Comparison of ENCODE assay signal across 25 cellular contexts in genomic region chr13:95898256-95898655, GRCh38.
"Had no signal": no experiment of that assay in that cellular context is flagged by ENCODE, and none has a peak within 500 bp of the region (broad histone marks: within the 10 kb centered on the region; RNA-seq: fewer than 3 reads in every experiment).

No MANE protein-coding gene starts in this region.

- H3K27ac ChIP-seq: ascending aorta, brain microvascular endothelial cell, cardiac muscle cell, coronary artery, dorsolateral prefrontal cortex, esophagus squamous epithelium had no signal

- H3K27me3 ChIP-seq: ascending aorta, brain microvascular endothelial cell, cardiac muscle cell, dorsolateral prefrontal cortex, esophagus squamous epithelium had no signal

- H3K36me3 ChIP-seq: brain microvascular endothelial cell, cardiac muscle cell, esophagus squamous epithelium had no signal

- H3K4me3 ChIP-seq: ascending aorta, cardiac muscle cell, coronary artery, dorsolateral prefrontal cortex, esophagus squamous epithelium had no signal

- H3K4me1 ChIP-seq: ascending aorta, esophagus squamous epithelium had no signal

- H3K9me3 ChIP-seq: ascending aorta, esophagus squamous epithelium had no signal

- FAIRE-seq: frontal cortex had no signal

- DNase-seq: activated CD4-positive, alpha-beta memory T cell treated with anti-CD3 and anti-CD28 coated beads for 36 hours; activated CD4-positive, alpha-beta T cell treated with anti-CD3 and anti-CD28 coated beads for 36 hours; activated CD4-positive, alpha-beta T cell treated with anti-CD3 and anti-CD28 coated beads, Interleukin-2, amount 10 ng/mL, durations not matched to agents 24 days and 14 days; activated CD4-positive, CD25-positive, alpha-beta regulatory T cell; activated CD4-positive, CD25-positive, alpha-beta regulatory T cell treated with anti-CD3 and anti-CD28 coated beads, Interleukin-2, amount 50 U/mL, for 72 hours; activated CD8-positive, alpha-beta memory T cell treated with anti-CD3 and anti-CD28 coated beads, Interleukin-2, amount 10 ng/mL, durations not matched to agents 7 days and 5 days; activated CD8-positive, alpha-beta memory T cell treated with anti-CD3 and anti-CD28 coated beads, Interleukin-2, amount 50 U/mL, for 4 hours; activated CD8-positive, alpha-beta T cell treated with anti-CD3 and anti-CD28 coated beads, Interleukin-2, amount 10 ng/mL, durations not matched to agents 7 days and 5 days; activated effector memory CD4-positive, alpha-beta T cell treated with anti-CD3 and anti-CD28 coated beads, Interleukin-2, amount 50 U/mL, for 16 hours; activated naive CD4-positive, alpha-beta T cell treated with anti-CD3 and anti-CD28 coated beads, Interleukin-2, amount 10 ng/mL, durations not matched to agents 7 days and 5 days; activated naive CD8-positive, alpha-beta T cell treated with anti-CD3 and anti-CD28 coated beads, Interleukin-2, amount 10 ng/mL, durations not matched to agents 7 days and 5 days; activated T-cell treated with anti-CD3 and anti-CD28 coated beads, Interleukin-2, amount 50 U/mL, for 1 hour; activated T-cell treated with anti-CD3 and anti-CD28 coated beads, Interleukin-2, amount 50 U/mL, for 48 hours; brain microvascular endothelial cell; dorsolateral prefrontal cortex; effector memory CD4-positive, alpha-beta T cell; endodermal cell; esophagus squamous epithelium; head of caudate nucleus; T-helper 2 cell had no signal

- ATAC-seq: activated CD4-positive, alpha-beta T cell treated with anti-CD3 and anti-CD28 coated beads for 36 hours; activated CD8-positive, alpha-beta memory T cell treated with anti-CD3 and anti-CD28 coated beads, Interleukin-2, amount 10 ng/mL, durations not matched to agents 7 days and 5 days; activated CD8-positive, alpha-beta T cell treated with anti-CD3 and anti-CD28 coated beads, Interleukin-2, amount 10 ng/mL, durations not matched to agents 7 days and 5 days; activated naive CD4-positive, alpha-beta T cell treated with anti-CD3 and anti-CD28 coated beads, Interleukin-2, amount 50 U/mL, for 72 hours had no signal
